ENCODE assay signal across 1 cellular context in genomic region chr20:13723015-13723414, GRCh38.
TF ChIP-seq lines count a peak whose summit lies in the region.

No MANE protein-coding gene starts in this region.

TF ChIP-seq in HepG2, 621 proteins besides CTCF, POLR2A, EP300 and RAD21:
- TF ChIP-seq PHB2 (IDR thresholded peaks at IDR 0.05; ENCODE audit: partially characterized antibody) (no peak), CSRNP1 (CRISPR knock-in tag; IDR thresholded peaks at IDR 0.05) (no peak), NR2C2 (CRISPR knock-in tag; IDR thresholded peaks at IDR 0.05; ENCODE audit: borderline replicate concordance) (no peak), KLF15 (CRISPR knock-in tag; IDR thresholded peaks at IDR 0.05; ENCODE audit: borderline replicate concordance) (no peak), AFF4 (CRISPR knock-in tag; IDR thresholded peaks at IDR 0.05) (no peak), ETV5 (CRISPR knock-in tag; IDR thresholded peaks at IDR 0.05; ENCODE audit: borderline replicate concordance) (no peak), FIP1L1 (IDR thresholded peaks at IDR 0.05; ENCODE audit: borderline replicate concordance, insufficient read depth, low read depth, low read length) (no peak)
